Comparison of ENCODE assay signal across 26 cellular contexts in genomic region chr6:44179648-44180047, GRCh38. TPM values are rescaled to one million over a fixed set of nuclear protein-coding genes. Genes with fewer than 3 reads are reported as not detected.
"Had no signal": no experiment of that assay in that cellular context is flagged by ENCODE, and none has a peak within 500 bp of the region (broad histone marks: within the 10 kb centered on the region; RNA-seq: fewer than 3 reads in every experiment).

No MANE protein-coding gene starts in this region.

- H3K36me3 ChIP-seq: heart right ventricle, left lung, thoracic aorta, upper lobe of left lung had no signal

- H3K27ac Mint-ChIP-seq: activated B cell treated with CpG ODN at 0.5 μM for 24 hours; activated CD4-positive, alpha-beta T cell treated with anti-CD3 and anti-CD28 coated beads for 36 hours; activated naive CD4-positive, alpha-beta T cell treated with anti-CD3 and anti-CD28 coated beads for 36 hours; activated naive CD8-positive, alpha-beta T cell treated with anti-CD3 and anti-CD28 coated beads, Interleukin-2, amount 10 ng/mL, durations not matched to agents 7 days and 5 days; natural killer cell treated with Interleukin-12 subunit alpha and Interleukin-12 subunit beta and Interleukin-15 and Interleukin-18, amount 100 ng/mL, for 72 hours; stimulated activated memory B cell treated with anti-CD40 and anti-IgM and Interleukin-4, amounts not matched to agents 10 μg/mL and 1 μg/mL and 100 μg/mL, for 72 hours; T-helper 17 cell had no signal

- DNase-seq: activated B cell treated with CpG ODN at 0.5 μM for 24 hours; activated CD4-positive, alpha-beta T cell treated with anti-CD3 and anti-CD28 coated beads for 36 hours; activated CD4-positive, alpha-beta T cell treated with anti-CD3 and anti-CD28 coated beads, Interleukin-2, amount 50 U/mL, for 4 hours; activated effector memory CD4-positive, alpha-beta T cell treated with Interleukin-2 at 50 U/mL for 16 hours; activated naive CD4-positive, alpha-beta T cell treated with anti-CD3 and anti-CD28 coated beads for 36 hours; activated naive CD8-positive, alpha-beta T cell treated with anti-CD3 and anti-CD28 coated beads, Interleukin-2, amount 10 ng/mL, durations not matched to agents 7 days and 5 days; activated T-cell treated with anti-CD3 and anti-CD28 coated beads, Interleukin-2, amount 50 U/mL, for 48 hours; amniotic stem cell; cortex of kidney; endodermal cell; heart right ventricle; left lung; mammary epithelial cell; midbrain; small intestine; stimulated activated CD4-positive, alpha-beta T cell treated with anti-CD3 and anti-CD28 coated beads, Interleukin-15, amount 100 ng/mL, for 24 hours; T-helper 17 cell; upper lobe of left lung had no signal

- H3K4me3 Mint-ChIP-seq: activated B cell treated with CpG ODN at 0.5 μM for 24 hours; activated CD4-positive, alpha-beta T cell treated with anti-CD3 and anti-CD28 coated beads for 36 hours; activated naive CD4-positive, alpha-beta T cell treated with anti-CD3 and anti-CD28 coated beads for 36 hours; activated naive CD8-positive, alpha-beta T cell treated with anti-CD3 and anti-CD28 coated beads, Interleukin-2, amount 10 ng/mL, durations not matched to agents 7 days and 5 days; endodermal cell; natural killer cell treated with Interleukin-12 subunit alpha and Interleukin-12 subunit beta and Interleukin-15 and Interleukin-18, amount 100 ng/mL, for 72 hours; stimulated activated memory B cell treated with anti-CD40 and anti-IgM and Interleukin-4, amounts not matched to agents 10 μg/mL and 1 μg/mL and 100 μg/mL, for 72 hours; T-helper 17 cell had no signal

- H3K36me3 Mint-ChIP-seq: activated naive CD8-positive, alpha-beta T cell treated with anti-CD3 and anti-CD28 coated beads, Interleukin-2, amount 10 ng/mL, durations not matched to agents 7 days and 5 days; natural killer cell treated with Interleukin-12 subunit alpha and Interleukin-12 subunit beta and Interleukin-15 and Interleukin-18, amount 100 ng/mL, for 72 hours; stimulated activated memory B cell treated with anti-CD40 and anti-IgM and Interleukin-4, amounts not matched to agents 10 μg/mL and 1 μg/mL and 100 μg/mL, for 72 hours had no signal

- H3K27me3 Mint-ChIP-seq: activated B cell treated with CpG ODN at 0.5 μM for 24 hours; activated CD4-positive, alpha-beta T cell treated with anti-CD3 and anti-CD28 coated beads for 36 hours; natural killer cell treated with Interleukin-12 subunit alpha and Interleukin-12 subunit beta and Interleukin-15 and Interleukin-18, amount 100 ng/mL, for 72 hours had no signal

- ATAC-seq: activated CD4-positive, alpha-beta T cell treated with anti-CD3 and anti-CD28 coated beads for 36 hours; heart right ventricle; left lung; natural killer cell treated with Interleukin-12 subunit alpha and Interleukin-12 subunit beta and Interleukin-15 and Interleukin-18, amount 100 ng/mL, for 72 hours; sciatic nerve; stimulated activated memory B cell treated with anti-CD40 and anti-IgM and Interleukin-4, amounts not matched to agents 10 μg/mL and 1 μg/mL and 100 μg/mL, for 72 hours; T-helper 17 cell had no signal

- H3K27ac ChIP-seq: left lung had no signal

- H3K9me3 Mint-ChIP-seq: activated B cell treated with CpG ODN at 0.5 μM for 24 hours; activated naive CD4-positive, alpha-beta T cell treated with anti-CD3 and anti-CD28 coated beads for 36 hours; activated naive CD8-positive, alpha-beta T cell treated with anti-CD3 and anti-CD28 coated beads, Interleukin-2, amount 10 ng/mL, durations not matched to agents 7 days and 5 days; endodermal cell; natural killer cell treated with Interleukin-12 subunit alpha and Interleukin-12 subunit beta and Interleukin-15 and Interleukin-18, amount 100 ng/mL, for 72 hours had no signal

- FAIRE-seq: keratinocyte, small intestine had no signal

- H3K9me3 ChIP-seq: heart right ventricle, left lung, thoracic aorta, upper lobe of left lung had no signal

- H3K4me3 ChIP-seq: heart right ventricle, left lung, thoracic aorta, upper lobe of left lung had no signal

- H3K27me3 ChIP-seq: heart right ventricle, left lung, upper lobe of left lung had no signal

RNA-seq across cellular contexts. Expression of gene CAPN11, which starts 21.0 kb away (rescaled TPM):
- total RNA-seq: activated B cell treated with CpG ODN at 0.5 μM for 24 hours; activated naive CD4-positive, alpha-beta T cell treated with anti-CD3 and anti-CD28 coated beads for 36 hours; activated naive CD8-positive, alpha-beta T cell treated with anti-CD3 and anti-CD28 coated beads, Interleukin-2, amount 10 ng/mL, durations not matched to agents 7 days and 5 days; cerebellum; epithelial cell of proximal tubule; fibroblast of villous mesenchyme; natural killer cell treated with Interleukin-12 subunit alpha and Interleukin-12 subunit beta and Interleukin-15 and Interleukin-18, amount 100 ng/mL, for 72 hours; thoracic aorta had no signal
- polyA plus RNA-seq: keratinocyte, mammary epithelial cell had no signal

RNA-seq across cellular contexts. Expression of gene MYMX, which starts 37.1 kb away (rescaled TPM):
- total RNA-seq: activated B cell treated with CpG ODN at 0.5 μM for 24 hours; activated CD4-positive, alpha-beta T cell treated with anti-CD3 and anti-CD28 coated beads for 36 hours; activated naive CD4-positive, alpha-beta T cell treated with anti-CD3 and anti-CD28 coated beads for 36 hours; activated naive CD8-positive, alpha-beta T cell treated with anti-CD3 and anti-CD28 coated beads, Interleukin-2, amount 10 ng/mL, durations not matched to agents 7 days and 5 days; cerebellum; epithelial cell of proximal tubule; fibroblast of villous mesenchyme; natural killer cell treated with Interleukin-12 subunit alpha and Interleukin-12 subunit beta and Interleukin-15 and Interleukin-18, amount 100 ng/mL, for 72 hours; T-helper 17 cell; thoracic aorta had no signal
